In genomic region chr4:47526281-47526680, GRCh38 we compare ENCODE assay signal across 23 cellular contexts. TPM values are rescaled to one million over a fixed set of nuclear protein-coding genes. Genes with fewer than 3 reads are reported as not detected.
A peak's percentile ranks its signal among the peaks of the same experiment; 100 is the strongest.
DNase-seq lines count a peak whose midpoint lies in the region; ATAC-seq and TF ChIP-seq lines count a peak whose summit lies in the region.
"Had no signal": no experiment of that assay in that cellular context is flagged by ENCODE, and none has a peak within 500 bp of the region (broad histone marks: within the 10 kb centered on the region; RNA-seq: fewer than 3 reads in every experiment).

No MANE protein-coding gene starts in this region.

- H3K4me3 Mint-ChIP-seq in chondrocyte (ENCODE audit: unreplicated experiment) = no peak overlapping the region
- H3K4me3 Mint-ChIP-seq: activated B cell treated with CpG ODN at 0.5 μM for 24 hours; activated CD8-positive, alpha-beta T cell treated with anti-CD3 and anti-CD28 coated beads for 36 hours; activated naive CD4-positive, alpha-beta T cell treated with anti-CD3 and anti-CD28 coated beads, Interleukin-2, amount 50 U/mL, for 24 hours; activated T-cell treated with anti-CD3 and anti-CD28 coated beads, Interleukin-2, amount 50 U/mL, for 4 hours; natural killer cell; T-helper 2 cell treated with Interferon-gamma antibody and Interleukin-4, amounts not matched to agents 5 μg/mL and 100 μg/mL, for 36 hours had no signal

- TF ChIP-seq POLR2A in gastroesophageal sphincter (IDR thresholded peaks at IDR 0.05) = no peak

- peak overlapping the region; percentile 70 for H2AFZ ChIP-seq in ACC112 (ENCODE audit: low read length, unreplicated experiment)
- H2AFZ ChIP-seq in PC-9 = no peak overlapping the region

- no peak for TF ChIP-seq CTCF in PC-9 (conservative IDR thresholded peaks at IDR 0.05)
- TF ChIP-seq CTCF in chondrocyte (IDR thresholded peaks at IDR 0.05) = no peak
- no peak for TF ChIP-seq CTCF in gastroesophageal sphincter (IDR thresholded peaks at IDR 0.05)

- no peak for TF ChIP-seq EP300 in gastroesophageal sphincter (IDR thresholded peaks at IDR 0.05)

- H3K9me3 ChIP-seq in PC-9 (ENCODE audit: insufficient read depth, low read depth) (peaks cover 31% of the 10 kb centered on the region), gastroesophageal sphincter (no peaks in the 10 kb centered on the region)

- H3K9me3 Mint-ChIP-seq in chondrocyte (ENCODE audit: low read depth) = peaks cover 19% of the 10 kb centered on the region
- H3K9me3 Mint-ChIP-seq: activated naive CD4-positive, alpha-beta T cell treated with anti-CD3 and anti-CD28 coated beads, Interleukin-2, amount 50 U/mL, for 24 hours had no signal

- H3F3A ChIP-seq in PC-9 (ENCODE audit: insufficient read depth, low read depth) = peaks cover 23% of the 10 kb centered on the region

- H3K27me3 ChIP-seq in ACC112 (ENCODE audit: insufficient read depth, low read length) = no peaks in the 10 kb centered on the region
- H3K27me3 ChIP-seq in PC-9 (ENCODE audit: insufficient read depth, low read depth) = no peaks in the 10 kb centered on the region
- H3K27me3 ChIP-seq in gastroesophageal sphincter = no peaks in the 10 kb centered on the region
- H3K27me3 ChIP-seq: esophagus muscularis mucosa had no signal

- peaks cover 36% of the 10 kb centered on the region for H3K36me3 ChIP-seq in ACC112 (ENCODE audit: insufficient read depth, low read length)
- H3K36me3 ChIP-seq in PC-9 (ENCODE audit: low read depth) = peaks cover 51% of the 10 kb centered on the region
- peaks cover 0 to 49% of the 10 kb centered on the region in 2 donors for H3K36me3 ChIP-seq in gastroesophageal sphincter

- H3K4me1 ChIP-seq in ACC112 (ENCODE audit: control insufficient read depth, insufficient read depth, low read length, unreplicated experiment) (peaks cover 39% of the 10 kb centered on the region), PC-9 (replicated peaks; ENCODE audit: insufficient read depth) (peaks cover 35% of the 10 kb centered on the region), gastroesophageal sphincter (peaks cover 9 to 24% (median 10%) of the 10 kb centered on the region in 3 donors)

- DNase-seq in PC-9 = no peak
- DNase-seq in chondrocyte (ENCODE audit: low spot score) = no peak
- peak; percentile 29 for DNase-seq in kidney tubule cell (ENCODE audit: low spot score)
- DNase-seq in A172 (ENCODE audit: low spot score) = no peak
- DNase-seq in NCI-H2107 (lab: John Stamatoyannopoulos, UW) = no peak
- no peak for DNase-seq in NCI-H1105 treated with DMSO at 0.1 percent for 48 hours (lab: John Stamatoyannopoulos, UW)
- DNase-seq: ACHN; activated B cell treated with CpG ODN at 0.5 μM for 24 hours; activated CD8-positive, alpha-beta T cell treated with anti-CD3 and anti-CD28 coated beads for 36 hours; activated T-cell treated with anti-CD3 and anti-CD28 coated beads, Interleukin-2, amount 50 U/mL, for 4 hours; DMS 273 treated with DMSO at 0.1 percent for 48 hours; GF-D8; head of caudate nucleus; natural killer cell; NCI-H2171; posterior cingulate gyrus; stimulated activated CD4-positive, alpha-beta T cell treated with anti-CD3 and anti-CD28 coated beads, Interleukin-4, amount 100 ng/mL, for 24 hours had no signal

- H3K27me3 Mint-ChIP-seq in chondrocyte (ENCODE audit: low read depth) = no peaks in the 10 kb centered on the region
- H3K27me3 Mint-ChIP-seq: activated B cell treated with CpG ODN at 0.5 μM for 24 hours; activated CD8-positive, alpha-beta T cell treated with anti-CD3 and anti-CD28 coated beads for 36 hours; activated naive CD4-positive, alpha-beta T cell treated with anti-CD3 and anti-CD28 coated beads, Interleukin-2, amount 50 U/mL, for 24 hours had no signal

- H3K9me2 ChIP-seq in PC-9 (ENCODE audit: insufficient read depth) = no peaks in the 10 kb centered on the region; the same call in 1 of the 2 replicates

- no peak for ATAC-seq in gastroesophageal sphincter
- ATAC-seq: activated CD8-positive, alpha-beta T cell treated with anti-CD3 and anti-CD28 coated beads for 36 hours; activated T-cell treated with anti-CD3 and anti-CD28 coated beads, Interleukin-2, amount 50 U/mL, for 4 hours; GM12878; natural killer cell had no signal

- peak overlapping the region; percentile 54; the same call in 1 of the 2 replicates for H3K4me2 ChIP-seq in PC-9

- H3K27ac Mint-ChIP-seq in chondrocyte (ENCODE audit: unreplicated experiment) = peak overlapping the region; percentile 95
- H3K27ac Mint-ChIP-seq: activated B cell treated with CpG ODN at 0.5 μM for 24 hours; activated CD8-positive, alpha-beta T cell treated with anti-CD3 and anti-CD28 coated beads for 36 hours; activated naive CD4-positive, alpha-beta T cell treated with anti-CD3 and anti-CD28 coated beads, Interleukin-2, amount 50 U/mL, for 24 hours; T-helper 2 cell treated with Interferon-gamma antibody and Interleukin-4, amounts not matched to agents 5 μg/mL and 100 μg/mL, for 36 hours had no signal

- BruUV-seq in PC-9 (replicated peaks; lab: Mats Ljungman, UMichigan) = no TSS peak

- POLR2A ChIA-PET in PC-9 (lab: Charles Lee; ENCODE audit: unreplicated experiment) = no interaction called here

- intact Hi-C loops in PC-9 (cut with micrococcal nuclease; ENCODE audit: unreplicated experiment) = no loop called here

- peaks cover 68% of the 10 kb centered on the region for H3K4me1 Mint-ChIP-seq in chondrocyte (ENCODE audit: low read depth)

- CTCF ChIA-PET in PC-9 (lab: Charles Lee) = no interaction called here

- H3K27ac ChIP-seq in ACC112 (ENCODE audit: low read depth, low read length) (peak overlapping the region; percentile 96), PC-9 (peak overlapping the region; percentile 89), gastroesophageal sphincter (peak overlapping the region in 1 of 4 donors; percentile 67)

- H4K20me1 ChIP-seq in PC-9 (ENCODE audit: insufficient read depth) = no peaks in the 10 kb centered on the region

- peaks cover 4% of the 10 kb centered on the region for H3K79me2 ChIP-seq in ACC112 (ENCODE audit: control insufficient read depth, insufficient read depth, low read length, unreplicated experiment)
- H3K79me2 ChIP-seq in PC-9 (ENCODE audit: low read depth) = no peaks in the 10 kb centered on the region

- H3K4me3 ChIP-seq in ACC112 (ENCODE audit: low read depth, low read length) (peak overlapping the region; percentile 56), PC-9 (no peak overlapping the region), gastroesophageal sphincter (no peak overlapping the region)
- H3K4me3 ChIP-seq: esophagus muscularis mucosa, GM12878 had no signal

- peaks cover 42% of the 10 kb centered on the region for H3K36me3 Mint-ChIP-seq in chondrocyte (ENCODE audit: low read depth)

RNA-seq across cellular contexts. Expression of gene ATP10D, which starts 41.2 kb away (rescaled TPM):
- total RNA-seq in PC-9 (2021) = 29.3 and 35.2 TPM in 2 replicates
- 48.1 to 89.6 TPM (median 49.0 TPM) in 3 replicates for total RNA-seq in chondrocyte
- 10 to 100 TPM; 18.2 to 30.2 (median 21.4) TPM for total RNA-seq in gastroesophageal sphincter
- 11.9 and 23.3 TPM in 2 replicates for total RNA-seq in A172 (2014; rRNA removed; shearing (Covaris generic))
